8 cellular contexts compared by ENCODE assay signal in genomic region chr12:53065975-53066593, GRCh38. TPM values are rescaled to one million over a fixed set of nuclear protein-coding genes. Genes with fewer than 3 reads are reported as not detected.
DNase-seq lines count a peak whose midpoint lies in the region; ATAC-seq and TF ChIP-seq lines count a peak whose summit lies in the region.

No MANE protein-coding gene starts in this region.

- H3K27me3 ChIP-seq in lung (ENCODE audit: control insufficient read depth, insufficient read depth) = no peaks in the 10 kb centered on the region

- TF ChIP-seq CTCF in 22Rv1 (IDR thresholded peaks at IDR 0.05) = peak; percentile 97
- TF ChIP-seq CTCF in GM13976 (IDR thresholded peaks at IDR 0.05; ENCODE audit: borderline replicate concordance, control extremely low read depth, extremely low read depth, insufficient read depth, missing control alignments) = peak; percentile 72
- peak; percentile 94 for TF ChIP-seq CTCF in lung (IDR thresholded peaks at IDR 0.05; ENCODE audit: control extremely low read depth, extremely low read depth)

- H3K36me3 ChIP-seq in lung (ENCODE audit: control insufficient read depth in 2 of 2, insufficient read depth in 2 of 2, low read length in 2 of 2) = peaks cover 0 to 56% of the 10 kb centered on the region in 2 donors

- WGBS in lung, 2 donors = 20% methylated on average over 16 of the region's 16 CpGs

- no peaks in the 10 kb centered on the region for H3K9me3 ChIP-seq in lung (ENCODE audit: control insufficient read depth in 2 of 2, insufficient read depth in 1 of 2, low read length in 1 of 2)

- H3K4me3 ChIP-seq in lung = no peak overlapping the region

- peak; percentile 54 for ATAC-seq in lung (ENCODE audit: insufficient read depth, low FRiP score)
- ATAC-seq in HG03457 (IDR thresholded peaks at IDR 0.05; ENCODE audit: unreplicated experiment) = no peak

- DNase-seq in GM13976 (ENCODE audit: low spot score) = peak; percentile 89
- DNase-seq in NCI-H345 treated with DMSO at 0.1 percent for 48 hours (lab: John Stamatoyannopoulos, UW; ENCODE audit: unreplicated experiment) = peak; percentile 37
- peak; percentile 46 to 50 for DNase-seq in activated CD4-positive, alpha-beta T cell treated with anti-CD3 and anti-CD28 coated beads, Interleukin-2, amount 50 U/mL, for 24 hours (ENCODE audit: low read depth in 1 of 2, low spot score in 1 of 2)
- peak; percentile 46 to 80 for DNase-seq in dermis microvascular lymphatic vessel endothelial cell (ENCODE audit: low read depth in 2 of 2)
- peak; percentile 79 for DNase-seq in lung (ENCODE audit: low spot score)
- peak; percentile 58 for DNase-seq in stimulated activated CD8-positive, alpha-beta memory T cell treated with anti-CD3 and anti-CD28 coated beads, Interleukin-12 subunit alpha, Interleukin-12 subunit beta, amount 100 ng/mL, for 1 hour (ENCODE audit: low read depth)

- no peak overlapping the region for H3K27ac ChIP-seq in 22Rv1
- peak overlapping the region in 1 of 2 donors; percentile 62 for H3K27ac ChIP-seq in lung (ENCODE audit: low read depth in 1 of 2, low read length in 1 of 2)

- in situ Hi-C loops in GM13976 (cut with MboI; ENCODE audit: low sequenced_read_pairs, unreplicated experiment) = no loop called here

- H3K4me1 ChIP-seq in lung (ENCODE audit: control insufficient read depth in 2 of 2, insufficient read depth in 2 of 2, low read length in 2 of 2) = peaks cover 0 to 8% of the 10 kb centered on the region in 2 donors

RNA-seq across cellular contexts. Expression of gene SPRYD3, which starts 13.1 kb away (rescaled TPM):
- total RNA-seq in dermis microvascular lymphatic vessel endothelial cell (9.8 and 15.4 TPM in 2 replicates), lung (10 to 100 TPM; 17.1 to 60.2 TPM)
- polyA plus RNA-seq in lung = 10 to 100 TPM; 24.4 to 45.5 TPM

RNA-seq across cellular contexts. Expression of gene TNS2, which starts 16.2 kb away (rescaled TPM):
- total RNA-seq in dermis microvascular lymphatic vessel endothelial cell (16.7 and 26.7 TPM in 2 replicates), lung (100 to 1,000 TPM in 1 of 2 donors, 10 to 100 TPM in 1; 56.7 to 182 TPM)
- 100 to 1,000 TPM in 1 of 2 donors, 10 to 100 TPM in 1; 72.8 to 138 TPM for polyA plus RNA-seq in lung

RNA-seq across cellular contexts. Expression of gene IGFBP6, which starts 31.4 kb away (rescaled TPM):
- 2.7 and 6.9 TPM in 2 replicates for total RNA-seq in dermis microvascular lymphatic vessel endothelial cell
- total RNA-seq in lung = 10 to 100 TPM; 16.0 to 42.5 TPM
- polyA plus RNA-seq in lung = 10 to 100 TPM; 15.9 to 75.0 TPM

RNA-seq across cellular contexts. Expression of gene SOAT2, which starts 37.2 kb away (rescaled TPM):
- total RNA-seq in dermis microvascular lymphatic vessel endothelial cell = not detected in 2 replicates
- total RNA-seq in lung = under 1 TPM in 1 of 2 donors, not detected in 1; 0.21 TPM
- under 1 TPM; 0.06 to 0.10 TPM for polyA plus RNA-seq in lung

RNA-seq across cellular contexts. Expression of gene EIF4B, which starts 59.8 kb away (rescaled TPM):
- total RNA-seq in dermis microvascular lymphatic vessel endothelial cell (834 and 1,072 TPM in 2 replicates), lung (100 to 1,000 TPM; 301 to 684 TPM)
- polyA plus RNA-seq in lung = 100 to 1,000 TPM in 1 of 2 donors, 10 to 100 TPM in 1; 81.9 to 139 TPM

Comparison
In these comparisons a context has a peak if more than half of its experiments do, and no peak if none do; other contexts are left out.
1. DNase-seq: peak in every context shown above with its lines; median percentile 89 in GM13976; 79 in lung; 63 in dermis microvascular lymphatic vessel endothelial cell; 58 in stimulated activated CD8-positive, alpha-beta memory T cell treated with anti-CD3 and anti-CD28 coated beads, Interleukin-12 subunit alpha, Interleukin-12 subunit beta, amount 100 ng/mL, for 1 hour; 48 in activated CD4-positive, alpha-beta T cell treated with anti-CD3 and anti-CD28 coated beads, Interleukin-2, amount 50 U/mL, for 24 hours; 37 in NCI-H345 treated with DMSO at 0.1 percent for 48 hours.